26 cellular contexts compared by ENCODE assay signal in genomic region chr16:20920091-20920490, GRCh38.
"Had no signal": no experiment of that assay in that cellular context is flagged by ENCODE, and none has a peak within 500 bp of the region (broad histone marks: within the 10 kb centered on the region; RNA-seq: fewer than 3 reads in every experiment).

No MANE protein-coding gene starts in this region.

- H3K36me3 ChIP-seq: ovary had no signal

- DNase-seq: dermis blood vessel endothelial cell; effector memory CD8-positive, alpha-beta T cell; erythroblast; esophagus squamous epithelium; foreskin melanocyte; glutamatergic neuron; heart right ventricle; hippocampal formation; left cardiac atrium; left ventricle myocardium superior; natural killer cell; occipital lobe; ovary; posterior cingulate gyrus; psoas muscle; right cardiac atrium; small intestine; stimulated activated CD4-positive, alpha-beta T cell treated with anti-CD3 and anti-CD28 coated beads, Interleukin-15, amount 100 ng/mL, for 24 hours; stimulated activated CD4-positive, alpha-beta T cell treated with anti-CD3 and anti-CD28 coated beads, Interleukin-2, amount 100 ng/mL, for 48 hours; stimulated activated naive CD4-positive, alpha-beta T cell; transverse colon had no signal

- H3K27me3 ChIP-seq: esophagus squamous epithelium, heart right ventricle, ovary, suprapubic skin, transverse colon, vagina had no signal

- H3K27me3 Mint-ChIP-seq: effector memory CD8-positive, alpha-beta T cell; memory B cell had no signal

- H3K27ac Mint-ChIP-seq: effector memory CD8-positive, alpha-beta T cell; memory B cell; natural killer cell had no signal

- H3K4me1 ChIP-seq: transverse colon, vagina had no signal

- H3K4me3 Mint-ChIP-seq: effector memory CD8-positive, alpha-beta T cell; memory B cell; natural killer cell had no signal

- ATAC-seq: effector memory CD8-positive, alpha-beta T cell; heart right ventricle; left cardiac atrium; left ventricle myocardium superior; natural killer cell; psoas muscle; right cardiac atrium had no signal

- H3K27ac ChIP-seq: coronary artery, esophagus squamous epithelium, ovary, psoas muscle, suprapubic skin, transverse colon, vagina had no signal

- H3K9me3 ChIP-seq: esophagus squamous epithelium, heart right ventricle, ovary, psoas muscle, suprapubic skin, transverse colon, vagina had no signal

- H3K4me3 ChIP-seq: coronary artery, esophagus squamous epithelium, heart right ventricle, lung, ovary, psoas muscle, suprapubic skin, transverse colon, vagina had no signal

- H3K36me3 Mint-ChIP-seq: natural killer cell had no signal

- H3K9me3 Mint-ChIP-seq: effector memory CD8-positive, alpha-beta T cell; memory B cell; natural killer cell had no signal
